Comparison of ENCODE assay signal across 8 cellular contexts in genomic region chr7:101754432-101755159, GRCh38.
DNase-seq lines count a peak whose midpoint lies in the region; ATAC-seq, FAIRE-seq and TF ChIP-seq lines count a peak whose summit lies in the region.

No MANE protein-coding gene starts in this region.

- no peaks in the 10 kb centered on the region for H3K36me3 ChIP-seq in endocrine pancreas (ENCODE audit: control insufficient read depth, insufficient read depth, low read length)
- H3K36me3 ChIP-seq in parathyroid adenoma (ENCODE audit: control insufficient read depth, insufficient read depth, low read length): no peaks in the 10 kb centered on the region
- H3K36me3 ChIP-seq in H7 (replicated peaks; ENCODE audit: control insufficient read depth, insufficient read depth, low read length): no peaks in the 10 kb centered on the region

- H3K4me3 ChIP-seq in endocrine pancreas (ENCODE audit: control insufficient read depth, insufficient read depth, low read length) (peak overlapping the region; percentile 60), parathyroid adenoma (ENCODE audit: low read depth, low read length) (peak overlapping the region; percentile 65), H7 (ENCODE audit: insufficient read depth, low read depth, low read length) (no peak overlapping the region)

- H3K27ac ChIP-seq in parathyroid adenoma: no peak overlapping the region

- DNase-seq in DMS79 treated with DMSO at 0.1 percent for 48 hours (lab: John Stamatoyannopoulos, UW) (peak; percentile 11), DMS79 (lab: John Stamatoyannopoulos, UW) (no peak), RCC 7860 (ENCODE audit: low spot score) (peak; percentile 36), H7 (no peak), NCI-H345 (lab: John Stamatoyannopoulos, UW) (no peak)

- peaks cover 7% of the 10 kb centered on the region for H3K27me3 ChIP-seq in endocrine pancreas (ENCODE audit: control insufficient read depth, insufficient read depth, low read length)
- no peaks in the 10 kb centered on the region for H3K27me3 ChIP-seq in parathyroid adenoma (ENCODE audit: control insufficient read depth, insufficient read depth, low read length)
- H3K27me3 ChIP-seq in H7 (ENCODE audit: control insufficient read depth, insufficient read depth, low read length): no peaks in the 10 kb centered on the region

- no peaks in the 10 kb centered on the region for H3K4me1 ChIP-seq in endocrine pancreas (ENCODE audit: control insufficient read depth, insufficient read depth, low read length)
- H3K4me1 ChIP-seq in parathyroid adenoma: peaks cover 9% of the 10 kb centered on the region

- no peak for TF ChIP-seq CTCF in parathyroid adenoma (IDR thresholded peaks at IDR 0.05)

- H3K4me2 ChIP-seq in parathyroid adenoma (ENCODE audit: low read length): peak overlapping the region; percentile 81

- H2AFZ ChIP-seq in parathyroid adenoma: peak overlapping the region; percentile 50

- H3K9me3 ChIP-seq in endocrine pancreas (ENCODE audit: control insufficient read depth, low read length) (no peaks in the 10 kb centered on the region), parathyroid adenoma (ENCODE audit: control insufficient read depth, low read length) (no peaks in the 10 kb centered on the region)

- no peak for ATAC-seq in GM21528 (IDR thresholded peaks at IDR 0.05; ENCODE audit: low FRiP score, unreplicated experiment)

- H3K9ac ChIP-seq in endocrine pancreas (ENCODE audit: control insufficient read depth, insufficient read depth, low read length) (no peak overlapping the region), parathyroid adenoma (no peak overlapping the region)

- no peaks in the 10 kb centered on the region for H3K79me2 ChIP-seq in parathyroid adenoma

- FAIRE-seq in RCC 7860 (lab: Jason Lieb, UNC): no peak

Comparison
In these comparisons a context has a peak if more than half of its experiments do, and no peak if none do; other contexts are left out.
1. DNase-seq: peak in DMS79 treated with DMSO at 0.1 percent for 48 hours (single experiment) and RCC 7860 (single experiment); none in DMS79 (single experiment), H7 (single experiment) and NCI-H345 (single experiment).